Comparison of ENCODE assay signal across 17 cellular contexts in the genomic region with DNA sequence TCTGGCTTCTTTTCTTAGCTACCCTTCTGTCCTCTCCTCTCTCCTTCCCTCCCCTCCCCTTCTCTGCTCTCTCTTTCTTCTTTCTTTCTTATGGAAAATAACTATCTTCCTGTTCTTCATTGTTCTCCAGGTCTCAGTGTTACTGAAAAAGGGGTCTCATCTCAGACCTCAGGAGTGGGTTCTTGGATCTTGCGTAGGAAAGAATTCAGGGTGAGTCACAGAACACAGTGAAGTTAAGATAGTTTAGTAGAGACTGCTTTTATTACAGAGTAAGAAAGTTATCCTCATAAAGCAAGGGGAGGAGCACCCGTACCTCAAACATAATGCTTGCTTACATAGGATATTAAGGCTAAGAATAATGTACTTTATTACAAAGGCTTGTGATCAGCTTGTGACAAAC. TPM values are rescaled to one million over a fixed set of nuclear protein-coding genes. Genes with fewer than 3 reads are reported as not detected.
DNase-seq lines count a peak whose midpoint lies in the region; FAIRE-seq and TF ChIP-seq lines count a peak whose summit lies in the region.
"Had no signal": no experiment of that assay in that cellular context is flagged by ENCODE, and none has a peak within 500 bp of the region (broad histone marks: within the 10 kb centered on the region; RNA-seq: fewer than 3 reads in every experiment).

No MANE protein-coding gene starts in this region.

- H3K4me3 Mint-ChIP-seq in activated T-helper 2 cell treated with anti-CD3 and anti-CD28 coated beads, Interferon-gamma antibody, Interleukin-2, Interleukin-4, amounts not matched to agents 10 μg/mL and 5 μg/mL and 100 μg/mL, durations not matched to agents 14 hours and 24 hours and 36 hours (ENCODE audit: low read depth), result no peak overlapping the region
- H3K4me3 Mint-ChIP-seq: dendritic cell treated with granulocyte-macrophage colony-stimulating factor and Interleukin-4, amounts not matched to agents 40 ng/mL and 50 ng/mL, for 4 days had no signal

- no peak overlapping the region for H3K4me2 ChIP-seq in GM23248 (ENCODE audit: unreplicated experiment)

- in situ Hi-C loops in GM23248 (cut with MboI), result loop anchor here (10.0 kb wide), 1 partner anchor 390 kb away; no protein-coding TSS in a partner anchor

- no peaks in the 10 kb centered on the region for H4K20me1 ChIP-seq in GM23248 (ENCODE audit: insufficient read depth)

- DNase-seq in GM23248, result peak; percentile 21
- peak; percentile 46 for DNase-seq in renal cortical epithelial cell (ENCODE audit: low read depth)
- no peak for DNase-seq in SIG-M5 treated with dmso at 0.1 percent for 504 hours (lab: John Stamatoyannopoulos, UW; ENCODE audit: unreplicated experiment)
- DNase-seq in activated CD4-positive, alpha-beta T cell treated with anti-CD3 and anti-CD28 coated beads, Interleukin-2, amount 50 U/mL, for 4 hours, result no peak
- DNase-seq in activated T-helper 2 cell treated with anti-CD3 and anti-CD28 coated beads, Interferon-gamma antibody, Interleukin-2, Interleukin-4, amounts not matched to agents 10 μg/mL and 5 μg/mL and 100 μg/mL, durations not matched to agents 14 hours and 24 hours and 36 hours (ENCODE audit: low spot score), result no peak
- no peak for DNase-seq in H54 (ENCODE audit: insufficient read length, low spot score)
- DNase-seq: activated gamma-delta T cell treated with Interleukin-2 at 50 U/mL for 16 hours, anterior cingulate cortex, erythroblast, heart left ventricle, NCI-H526 treated with DMSO at 0.1 percent for 48 hours, T-helper 1 cell had no signal

- peak overlapping the region; percentile 21 for H2AFZ ChIP-seq in GM23248

- no peaks in the 10 kb centered on the region for H3K4me1 Mint-ChIP-seq in activated T-helper 2 cell treated with anti-CD3 and anti-CD28 coated beads, Interferon-gamma antibody, Interleukin-2, Interleukin-4, amounts not matched to agents 10 μg/mL and 5 μg/mL and 100 μg/mL, durations not matched to agents 14 hours and 24 hours and 36 hours (ENCODE audit: low read depth)

- peak overlapping the region; percentile 36 for H3K27ac ChIP-seq in GM23248
- H3K27ac ChIP-seq in VCaP, result peak overlapping the region; percentile 92
- H3K27ac ChIP-seq in iPS-18a (ENCODE audit: low read length), result no peak overlapping the region
- H3K27ac ChIP-seq: heart left ventricle had no signal

- no peaks in the 10 kb centered on the region for H3K9me3 Mint-ChIP-seq in activated T-helper 2 cell treated with anti-CD3 and anti-CD28 coated beads, Interferon-gamma antibody, Interleukin-2, Interleukin-4, amounts not matched to agents 10 μg/mL and 5 μg/mL and 100 μg/mL, durations not matched to agents 14 hours and 24 hours and 36 hours
- H3K9me3 Mint-ChIP-seq: dendritic cell treated with granulocyte-macrophage colony-stimulating factor and Interleukin-4, amounts not matched to agents 40 ng/mL and 50 ng/mL, for 4 days had no signal

- no peak overlapping the region for H3K9ac ChIP-seq in GM23248
- peak overlapping the region; percentile 28 for H3K9ac ChIP-seq in iPS-18a (ENCODE audit: low read length)

- H3K36me3 Mint-ChIP-seq in activated T-helper 2 cell treated with anti-CD3 and anti-CD28 coated beads, Interferon-gamma antibody, Interleukin-2, Interleukin-4, amounts not matched to agents 10 μg/mL and 5 μg/mL and 100 μg/mL, durations not matched to agents 14 hours and 24 hours and 36 hours (ENCODE audit: low read depth), result no peaks in the 10 kb centered on the region

- H3K36me3 ChIP-seq in GM23248 (ENCODE audit: low read depth) (no peaks in the 10 kb centered on the region; the same call in 1 of the 2 replicates), iPS-18a (ENCODE audit: control insufficient read depth, low read depth, low read length) (no peaks in the 10 kb centered on the region)
- H3K36me3 ChIP-seq: heart left ventricle had no signal

- H3K4me1 ChIP-seq in GM23248 (ENCODE audit: insufficient read depth) (peaks cover 15% of the 10 kb centered on the region), iPS-18a (ENCODE audit: control insufficient read depth, low read depth, low read length) (peaks cover 15% of the 10 kb centered on the region)
- H3K4me1 ChIP-seq: heart left ventricle had no signal

- H3K9me2 ChIP-seq in GM23248 (ENCODE audit: insufficient read depth), result no peaks in the 10 kb centered on the region

- no peaks in the 10 kb centered on the region for H3K79me2 ChIP-seq in GM23248 (ENCODE audit: insufficient read depth)

- 90 to 91% methylated on average over 2 of the region's 2 CpGs for WGBS in GM23248 (ENCODE audit: low coverage in 1 of 2, low lambda C conversion rate in 2 of 2, missing lambda C conversion rate in 2 of 2), 2 experiments

- H3K27ac Mint-ChIP-seq in activated T-helper 2 cell treated with anti-CD3 and anti-CD28 coated beads, Interferon-gamma antibody, Interleukin-2, Interleukin-4, amounts not matched to agents 10 μg/mL and 5 μg/mL and 100 μg/mL, durations not matched to agents 14 hours and 24 hours and 36 hours, result no peak overlapping the region
- H3K27ac Mint-ChIP-seq: dendritic cell treated with granulocyte-macrophage colony-stimulating factor and Interleukin-4, amounts not matched to agents 40 ng/mL and 50 ng/mL, for 4 days had no signal

- no peaks in the 10 kb centered on the region for H3K27me3 ChIP-seq in GM23248 (replicated peaks; ENCODE audit: insufficient read depth)
- H3K27me3 ChIP-seq in iPS-18a (ENCODE audit: control insufficient read depth, insufficient read depth, low read length), result no peaks in the 10 kb centered on the region
- H3K27me3 ChIP-seq: heart left ventricle had no signal

- intact Hi-C loops in activated T-helper 2 cell treated with anti-CD3 and anti-CD28 coated beads, Interferon-gamma antibody, Interleukin-2, Interleukin-4, amounts not matched to agents 10 μg/mL and 5 μg/mL and 100 μg/mL, durations not matched to agents 14 hours and 24 hours and 36 hours (cut with micrococcal nuclease), result no loop called here

- H3K9me3 ChIP-seq in GM23248 (ENCODE audit: low read depth) (no peaks in the 10 kb centered on the region), iPS-18a (ENCODE audit: control insufficient read depth, low read depth, low read length) (no peaks in the 10 kb centered on the region)

- TF ChIP-seq POLR2A in H54 (IDR thresholded peaks at IDR 0.05; ENCODE audit: low read depth, low read length), result no peak

- peaks cover 17% of the 10 kb centered on the region for H3K27me3 Mint-ChIP-seq in activated T-helper 2 cell treated with anti-CD3 and anti-CD28 coated beads, Interferon-gamma antibody, Interleukin-2, Interleukin-4, amounts not matched to agents 10 μg/mL and 5 μg/mL and 100 μg/mL, durations not matched to agents 14 hours and 24 hours and 36 hours (ENCODE audit: low read depth)

- FAIRE-seq in H54 (lab: Jason Lieb, UNC), result no peak

- peaks cover 22% of the 10 kb centered on the region for H3F3A ChIP-seq in GM23248 (ENCODE audit: insufficient read depth)

- no peak overlapping the region for H3K4me3 ChIP-seq in GM23248
- peak overlapping the region; percentile 26 for H3K4me3 ChIP-seq in iPS-18a (ENCODE audit: low read length)
- H3K4me3 ChIP-seq: heart left ventricle had no signal

- TF ChIP-seq CTCF in VCaP (conservative IDR thresholded peaks at IDR 0.05), result no peak

RNA-seq across cellular contexts. Expression of a gene that starts 31.8 kb away (rescaled TPM):
- total RNA-seq in GM23248 (2014; rRNA removed; shearing (Covaris generic)), result not detected in 2 replicates
- not detected in 2 replicates for polyA plus RNA-seq in GM23248 (2016; fragmentation: Nextera tagmentation; extraction: Ambion mirVana)
- 0.05 and 13.7 TPM in 2 replicates for total RNA-seq in renal cortical epithelial cell
- not detected in 2 replicates for total RNA-seq in activated T-helper 2 cell treated with anti-CD3 and anti-CD28 coated beads, Interferon-gamma antibody, Interleukin-2, Interleukin-4, amounts not matched to agents 10 μg/mL and 5 μg/mL and 100 μg/mL, durations not matched to agents 14 hours and 24 hours and 36 hours
- total RNA-seq: heart left ventricle, pulmonary artery endothelial cell had no signal
- polyA plus RNA-seq: BJ, heart left ventricle had no signal

RNA-seq across cellular contexts. Expression of a gene that starts 47.7 kb away (rescaled TPM):
- total RNA-seq in GM23248 (2014; rRNA removed; shearing (Covaris generic)), result 1.1 and 1.7 TPM in 2 replicates
- polyA plus RNA-seq in GM23248 (2016; fragmentation: Nextera tagmentation; extraction: Ambion mirVana), result 35.0 TPM in 2 replicates
- total RNA-seq in renal cortical epithelial cell, result 66.7 and 239 TPM in 2 replicates
- total RNA-seq in activated T-helper 2 cell treated with anti-CD3 and anti-CD28 coated beads, Interferon-gamma antibody, Interleukin-2, Interleukin-4, amounts not matched to agents 10 μg/mL and 5 μg/mL and 100 μg/mL, durations not matched to agents 14 hours and 24 hours and 36 hours, result 53.5 and 63.0 TPM in 2 replicates

Comparison
In these comparisons a context has a peak if more than half of its experiments do, and no peak if none do; other contexts are left out.
1. DNase-seq: peak in GM23248 (single experiment) and renal cortical epithelial cell (single experiment); none in SIG-M5 treated with dmso at 0.1 percent for 504 hours (single experiment), activated CD4-positive, alpha-beta T cell treated with anti-CD3 and anti-CD28 coated beads, Interleukin-2, amount 50 U/mL, for 4 hours (0 of 2), activated T-helper 2 cell treated with anti-CD3 and anti-CD28 coated beads, Interferon-gamma antibody, Interleukin-2, Interleukin-4, amounts not matched to agents 10 μg/mL and 5 μg/mL and 100 μg/mL, durations not matched to agents 14 hours and 24 hours and 36 hours (single experiment) and H54 (single experiment).
2. RNA of a gene that starts 47.7 kb away (total RNA-seq): 66.7 to 239 TPM in renal cortical epithelial cell and 53.5 to 63.0 TPM in activated T-helper 2 cell treated with anti-CD3 and anti-CD28 coated beads, Interferon-gamma antibody, Interleukin-2, Interleukin-4, amounts not matched to agents 10 μg/mL and 5 μg/mL and 100 μg/mL, durations not matched to agents 14 hours and 24 hours and 36 hours; 1.1 to 1.7 TPM in GM23248; every median in the first group is over 10 times any median in the second.